1 cellular context compared by ENCODE assay signal in the genomic region with DNA sequence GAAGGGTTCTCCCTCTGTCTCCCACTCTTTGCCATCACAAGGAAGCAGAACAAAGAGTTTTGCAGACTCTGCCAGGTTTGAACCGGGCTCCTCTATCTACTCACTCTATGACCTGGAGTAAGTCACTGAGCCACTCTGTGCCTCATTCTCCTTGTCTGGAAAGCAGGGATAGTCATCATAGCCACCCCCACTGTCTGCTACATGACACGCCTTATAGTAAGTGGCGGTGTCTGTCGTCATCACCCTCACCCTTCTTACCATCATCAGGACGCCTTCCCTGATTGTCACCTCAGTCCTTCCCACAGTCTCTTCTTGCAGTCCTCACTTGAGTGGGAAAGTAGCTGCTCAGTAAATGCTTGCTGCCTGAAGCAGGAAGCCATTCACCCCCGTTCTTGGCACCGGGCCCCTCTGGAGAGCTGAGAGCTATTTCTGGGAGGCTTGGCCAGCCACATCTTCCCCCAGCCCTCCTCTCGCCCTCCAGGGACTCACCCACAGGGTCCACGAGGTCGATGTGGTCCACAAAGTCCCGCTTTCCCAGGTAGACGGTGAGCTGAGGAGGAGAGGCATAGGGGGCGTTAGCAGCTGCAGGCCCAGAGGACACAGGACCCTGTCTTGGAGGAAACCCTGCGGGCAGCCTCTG.
A peak's percentile ranks its signal among the peaks of the same experiment; 100 is the strongest.
TF ChIP-seq lines count a peak whose summit lies in the region.

No MANE protein-coding gene starts in this region.

TF ChIP-seq in IMR-90, 13 proteins besides CTCF, POLR2A, EP300 and RAD21:
- TF ChIP-seq, protein P1, sequence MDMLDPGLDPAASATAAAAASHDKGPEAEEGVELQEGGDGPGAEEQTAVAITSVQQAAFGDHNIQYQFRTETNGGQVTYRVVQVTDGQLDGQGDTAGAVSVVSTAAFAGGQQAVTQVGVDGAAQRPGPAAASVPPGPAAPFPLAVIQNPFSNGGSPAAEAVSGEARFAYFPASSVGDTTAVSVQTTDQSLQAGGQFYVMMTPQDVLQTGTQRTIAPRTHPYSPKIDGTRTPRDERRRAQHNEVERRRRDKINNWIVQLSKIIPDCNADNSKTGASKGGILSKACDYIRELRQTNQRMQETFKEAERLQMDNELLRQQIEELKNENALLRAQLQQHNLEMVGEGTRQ (IDR thresholded peaks at IDR 0.05; ENCODE audit: low read depth, low read length), result no peak
- 0 out of 2 replicates have a peak, but pooled peaks have one; percentile 17 for TF ChIP-seq CEBPB (IDR thresholded peaks at IDR 0.05; ENCODE audit: low read depth, low read length)
